8 cellular contexts compared by ENCODE assay signal in genomic region chr6:73585566-73586415, GRCh38.
DNase-seq lines count a peak whose midpoint lies in the region; ATAC-seq and TF ChIP-seq lines count a peak whose summit lies in the region.

No MANE protein-coding gene starts in this region.

- no peaks in the 10 kb centered on the region for H3K36me3 ChIP-seq in CD8-positive, alpha-beta T cell (ENCODE audit: insufficient read depth, low read length)
- H3K36me3 ChIP-seq in PC-3 (ENCODE audit: low read depth, low read length): no peaks in the 10 kb centered on the region
- H3K36me3 ChIP-seq in adipocyte (ENCODE audit: control insufficient read depth, insufficient read depth, low read length, severe bottlenecking): no peaks in the 10 kb centered on the region

- peak overlapping the region; percentile 58 for H3K9ac ChIP-seq in PC-3 (ENCODE audit: low read length)
- peak overlapping the region; percentile 90 for H3K9ac ChIP-seq in adipocyte (ENCODE audit: low read length)

- H3K9me2 ChIP-seq in PC-3 (replicated peaks; ENCODE audit: low read length): no peaks in the 10 kb centered on the region

- peaks cover 30% of the 10 kb centered on the region for H3K4me1 Mint-ChIP-seq in CD8-positive, alpha-beta T cell (ENCODE audit: low read depth)

- peak in 5 of 7 experiments; percentile 20 to 58 (median 35) for DNase-seq in CD8-positive, alpha-beta T cell
- DNase-seq in PC-3 (peak; percentile 72), adipocyte (ENCODE audit: low read depth) (peak; percentile 94), left cardiac atrium (no peak), retinal pigment epithelial cell (ENCODE audit: low read depth) (no peak), cortex of kidney (lab: John Stamatoyannopoulos, UW) (no peak)

- intact Hi-C loops in CD8-positive, alpha-beta T cell (cut with DNase I, micrococcal nuclease): loop anchor here (1.0 to 10.0 kb wide), 5 partner anchors 62 to 321 kb away; partner anchors contain the start of genes EEF1A1 (in 1 of the 2), KHDC1 (in 1 of the 2) and MTO1 (in 1 of the 2)
- intact Hi-C loops in PC-3 (cut with micrococcal nuclease) (loop anchor here (1.0 kb wide), 1 partner anchor 64 kb away; the partner anchor contains the start of gene EEF1A1), left cardiac atrium (cut with DNase I) (no loop called here)

- H3K4me3 ChIP-seq in CD8-positive, alpha-beta T cell (ENCODE audit: low read depth, low read length): peak overlapping the region; percentile 29
- H3K4me3 ChIP-seq in PC-3 (ENCODE audit: low read length): peak overlapping the region; percentile 57
- peak overlapping the region; percentile 79 for H3K4me3 ChIP-seq in adipocyte (ENCODE audit: low read length)
- H3K4me3 ChIP-seq in retinal pigment epithelial cell (ENCODE audit: low read length): peak overlapping the region; percentile 19

- POLR2A ChIA-PET in CD8-positive, alpha-beta T cell (lab: Charles Lee): interaction anchor here (0.5 to 5.8 kb wide), 7 partner anchors 14 to 124 kb away, joined by 3 to 89 read pairs (median 4); partner anchors contain the start of genes EEF1A1 and MTO1
- POLR2A ChIA-PET in PC-3 (lab: Charles Lee; ENCODE audit: unreplicated experiment): interaction anchor here (0.5 to 1.5 kb wide), 5 partner anchors 62 to 72 kb away, joined by 3 to 20 read pairs (median 4); partner anchors contain the start of gene EEF1A1

- no peaks in the 10 kb centered on the region for H3F3A ChIP-seq in PC-3 (ENCODE audit: low read length, unreplicated experiment)

- ATAC-seq in CD8-positive, alpha-beta T cell: peak; percentile 82
- peak; percentile 81 for ATAC-seq in GM19043 (IDR thresholded peaks at IDR 0.05; ENCODE audit: low read depth, unreplicated experiment)
- ATAC-seq in HG03175 (IDR thresholded peaks at IDR 0.05; ENCODE audit: unreplicated experiment): peak; percentile 83
- ATAC-seq in PC-3: peak; percentile 61
- peak; percentile 79 to 80 for ATAC-seq in left cardiac atrium

- peaks cover 15% of the 10 kb centered on the region for H3K4me1 ChIP-seq in CD8-positive, alpha-beta T cell (ENCODE audit: insufficient read depth, low read length)
- H3K4me1 ChIP-seq in PC-3 (ENCODE audit: insufficient read depth, low read length): peaks cover 26% of the 10 kb centered on the region
- peaks cover 28% of the 10 kb centered on the region for H3K4me1 ChIP-seq in adipocyte (ENCODE audit: control insufficient read depth, insufficient read depth, low read length)

- no peaks in the 10 kb centered on the region for H3K9me3 Mint-ChIP-seq in CD8-positive, alpha-beta T cell

- peak overlapping the region; percentile 80 for H3K4me3 Mint-ChIP-seq in CD8-positive, alpha-beta T cell

- BruUV-seq in PC-3 (replicated peaks; lab: Mats Ljungman, UMichigan): no TSS peak

- no peaks in the 10 kb centered on the region for H3K36me3 Mint-ChIP-seq in CD8-positive, alpha-beta T cell

- H3K4me2 ChIP-seq in PC-3 (ENCODE audit: low read length): peak overlapping the region; percentile 80

- CTCF ChIA-PET in CD8-positive, alpha-beta T cell (lab: Charles Lee): interaction anchor here (0.8 to 1.7 kb wide), 4 partner anchors 9 to 70 kb away, joined by 3 to 4 read pairs (median 4); no protein-coding TSS in a partner anchor
- CTCF ChIA-PET in PC-3 (lab: Charles Lee): no interaction called here

- peak overlapping the region; percentile 62 for H3K27ac ChIP-seq in CD8-positive, alpha-beta T cell (ENCODE audit: low read depth, low read length)
- H3K27ac ChIP-seq in PC-3 (ENCODE audit: low read length): peak overlapping the region; percentile 90

- H4K20me1 ChIP-seq in PC-3 (ENCODE audit: low read length): no peaks in the 10 kb centered on the region

- no peaks in the 10 kb centered on the region for H3K9me3 ChIP-seq in CD8-positive, alpha-beta T cell (ENCODE audit: low read length)
- H3K9me3 ChIP-seq in PC-3 (ENCODE audit: low read length) (no peaks in the 10 kb centered on the region), adipocyte (ENCODE audit: control insufficient read depth, low read length) (no peaks in the 10 kb centered on the region)

- no peaks in the 10 kb centered on the region for H3K27me3 ChIP-seq in CD8-positive, alpha-beta T cell (ENCODE audit: insufficient read depth, low read length)
- H3K27me3 ChIP-seq in PC-3 (ENCODE audit: low read length): no peaks in the 10 kb centered on the region
- no peaks in the 10 kb centered on the region for H3K27me3 ChIP-seq in adipocyte (replicated peaks; ENCODE audit: control insufficient read depth, insufficient read depth, low read length)

- no peak for TF ChIP-seq CTCF in CD8-positive, alpha-beta T cell (IDR thresholded peaks at IDR 0.05)
- TF ChIP-seq CTCF in PC-3 (conservative IDR thresholded peaks at IDR 0.05; ENCODE audit: low read depth, low read length) (no peak), retinal pigment epithelial cell (conservative IDR thresholded peaks at IDR 0.05; ENCODE audit: low read depth, low read length) (no peak)

- H3K27ac Mint-ChIP-seq in CD8-positive, alpha-beta T cell: peak overlapping the region; percentile 99

- no peaks in the 10 kb centered on the region for H3K27me3 Mint-ChIP-seq in CD8-positive, alpha-beta T cell (ENCODE audit: low read depth)

- H3K79me2 ChIP-seq in PC-3 (ENCODE audit: low read length): no peaks in the 10 kb centered on the region

- H2AFZ ChIP-seq in PC-3 (ENCODE audit: low read length): peak overlapping the region; percentile 75

Comparison
In these comparisons a context has a peak if more than half of its experiments do, and no peak if none do; other contexts are left out.
1. DNase-seq: peak in CD8-positive, alpha-beta T cell (5 of 7), PC-3 (single experiment) and adipocyte (single experiment); none in left cardiac atrium (single experiment), retinal pigment epithelial cell (single experiment) and cortex of kidney (single experiment).
2. H3K4me3 ChIP-seq: peak in every context shown above with its lines; median percentile 79 in adipocyte; 57 in PC-3; 29 in CD8-positive, alpha-beta T cell; 19 in retinal pigment epithelial cell.
3. intact Hi-C loops: an anchor here in CD8-positive, alpha-beta T cell (1.0 to 10.0 kb wide) and PC-3 (1.0 kb wide); none called in left cardiac atrium.
4. Peak in every context shown above with its lines, with median percentiles within 50 percentile points of each other: ATAC-seq.